ENCODE assay signal across 8 cellular contexts in genomic region chr6:44249082-44249748, GRCh38. TPM values are rescaled to one million over a fixed set of nuclear protein-coding genes. Genes with fewer than 3 reads are reported as not detected.
DNase-seq lines count a peak whose midpoint lies in the region; ATAC-seq, FAIRE-seq and TF ChIP-seq lines count a peak whose summit lies in the region.

No MANE protein-coding gene starts in this region.

- intact Hi-C loops in Right ventricle myocardium superior (cut with DNase I) = no loop called here
- intact Hi-C loops in HepG2 (cut with micrococcal nuclease; ENCODE audit: unreplicated experiment) = no loop called here
- intact Hi-C loops in tibial artery (cut with DNase I; ENCODE audit: low total_unique reads) = no loop called here
- intact Hi-C loops in kidney (cut with DNase I) = no loop called here

- H4K20me1 ChIP-seq in HepG2 (ENCODE audit: insufficient read depth, low read length) = peaks cover 72% of the 10 kb centered on the region

- H3K36me3 ChIP-seq in cardiac muscle cell (peaks cover 54% of the 10 kb centered on the region), adipocyte (ENCODE audit: control insufficient read depth, insufficient read depth, low read length, severe bottlenecking) (peaks cover 57% of the 10 kb centered on the region), HepG2 (replicated peaks in 1 of 2; ENCODE audit: control insufficient read depth in 1 of 2, insufficient read depth in 2 of 2, low read length in 2 of 2) (peaks cover 34 to 60% of the 10 kb centered on the region in 2 experiments), tibial artery (peaks cover 54 to 58% (median 57%) of the 10 kb centered on the region in 3 donors), kidney (ENCODE audit: control insufficient read depth in 1 of 2, insufficient read depth in 2 of 2, low read length in 2 of 2) (peaks cover 35 to 49% of the 10 kb centered on the region in 2 donors)

- no peak for TF ChIP-seq EP300 in HepG2 (IDR thresholded peaks at IDR 0.05; ENCODE audit: low read depth in 2 of 2, low read length in 2 of 2)
- no peak for TF ChIP-seq EP300 in HepG2 (CRISPR knock-in tag; IDR thresholded peaks at IDR 0.05; ENCODE audit: borderline replicate concordance)

- peaks cover 54% of the 10 kb centered on the region for H3K79me2 ChIP-seq in HepG2 (ENCODE audit: insufficient read depth, low read length)

- H3K4me2 ChIP-seq in HepG2 (ENCODE audit: low read depth, low read length) = peak overlapping the region; percentile 85

- H3K4me1 ChIP-seq in cardiac muscle cell (ENCODE audit: low read depth) = peaks cover 8% of the 10 kb centered on the region
- peaks cover 23% of the 10 kb centered on the region for H3K4me1 ChIP-seq in adipocyte (ENCODE audit: control insufficient read depth, insufficient read depth, low read length)
- peaks cover 70% of the 10 kb centered on the region for H3K4me1 ChIP-seq in HepG2 (ENCODE audit: insufficient read depth, low read length)
- H3K4me1 ChIP-seq in tibial artery = peaks cover 0 to 37% (median 28%) of the 10 kb centered on the region in 4 donors
- H3K4me1 ChIP-seq in kidney (ENCODE audit: control insufficient read depth in 1 of 2, insufficient read depth in 1 of 2, low read depth in 1 of 2, low read length in 2 of 2) = peaks cover 0 to 10% of the 10 kb centered on the region in 2 donors

- in situ Hi-C loops in HepG2 (cut with HindIII; ENCODE audit: extremely low pct_ligation_motif_present, low pct_unique_long_range_greater_than_20kb) = no loop called here

- FAIRE-seq in HepG2 (lab: Jason Lieb, UNC) (no peak), kidney (lab: Jason Lieb, UNC) (no peak)

- CTCF ChIA-PET in HepG2 (lab: Yijun Ruan, JAX; ENCODE audit: low intra/inter-chr PET ratio, low total read pairs) = no interaction called here

- POLR2A ChIA-PET in HepG2 (lab: Yijun Ruan, JAX) = interaction anchor here (1.1 to 8.4 kb wide), 3 partner anchors 7 to 57 kb away, joined by 3 to 264 read pairs (median 6); partner anchors contain the start of gene SLC35B2

- H3K27ac ChIP-seq in cardiac muscle cell (peak overlapping the region; percentile 31), HepG2 (ENCODE audit: extremely low read length, insufficient read depth, low read length) (peak overlapping the region; percentile 96), tibial artery (peak overlapping the region; percentile 97 to 98), kidney (ENCODE audit: low read depth in 2 of 2, low read length in 2 of 2) (no peak overlapping the region)

- no peak overlapping the region for H2AFZ ChIP-seq in HepG2 (ENCODE audit: low read length)

- peak overlapping the region; percentile 100 for H3K9ac ChIP-seq in adipocyte (ENCODE audit: low read length)
- peak overlapping the region; percentile 99 for H3K9ac ChIP-seq in HepG2 (ENCODE audit: insufficient read depth, low read depth, low read length)
- no peak overlapping the region for H3K9ac ChIP-seq in kidney (ENCODE audit: low read length in 2 of 2)

- WGBS in HepG2 (ENCODE audit: low lambda C conversion rate) = 83% methylated on average over 9 of the region's 9 CpGs

- no peaks in the 10 kb centered on the region for H3K27me3 ChIP-seq in cardiac muscle cell
- H3K27me3 ChIP-seq in adipocyte (replicated peaks; ENCODE audit: control insufficient read depth, insufficient read depth, low read length) = no peaks in the 10 kb centered on the region
- H3K27me3 ChIP-seq in HepG2 (ENCODE audit: control insufficient read depth in 1 of 2, insufficient read depth in 2 of 2, low read length in 2 of 2) = no peaks in the 10 kb centered on the region; a peak in 1 of 5 replicates
- no peaks in the 10 kb centered on the region for H3K27me3 ChIP-seq in tibial artery

- H3K9me3 ChIP-seq in cardiac muscle cell (ENCODE audit: low read depth) = no peaks in the 10 kb centered on the region
- no peaks in the 10 kb centered on the region for H3K9me3 ChIP-seq in adipocyte (ENCODE audit: control insufficient read depth, low read length)
- no peaks in the 10 kb centered on the region for H3K9me3 ChIP-seq in HepG2 (ENCODE audit: low read length)
- no peaks in the 10 kb centered on the region for H3K9me3 ChIP-seq in tibial artery
- H3K9me3 ChIP-seq in kidney (ENCODE audit: control insufficient read depth in 1 of 2, low read length in 2 of 2) = no peaks in the 10 kb centered on the region

- TF ChIP-seq POLR2A in HepG2 (IDR thresholded peaks at IDR 0.05; ENCODE audit: insufficient read depth in 1 of 2, low read depth in 2 of 2, low read length in 2 of 2) = no peak; a peak in 1 of 4 replicates

- H3K4me3 ChIP-seq in cardiac muscle cell (no peak overlapping the region), adipocyte (ENCODE audit: low read length) (peak overlapping the region; percentile 100), HepG2 (replicated peaks in 1 of 3; ENCODE audit: insufficient read depth in 1 of 3, low read depth in 2 of 3, low read length in 3 of 3) (peak overlapping the region; percentile 81 to 97 (median 87)), tibial artery (peak overlapping the region; percentile 71 to 74), kidney (ENCODE audit: low read length in 2 of 2) (peak overlapping the region in 1 of 2 donors; percentile 100)

- no peak for ATAC-seq in Right ventricle myocardium superior (ENCODE audit: poor library complexity)
- no peak for ATAC-seq in HepG2
- no peak for ATAC-seq in GM18858 (IDR thresholded peaks at IDR 0.05; ENCODE audit: unreplicated experiment)

- no peak for TF ChIP-seq RAD21 in HepG2 (CRISPR knock-in tag; IDR thresholded peaks at IDR 0.05)

- no TSS peak for BruUV-seq in HepG2 (replicated peaks; lab: Mats Ljungman, UMichigan)

- TF ChIP-seq CTCF in cardiac muscle cell (IDR thresholded peaks at IDR 0.05; ENCODE audit: low read depth, low read length) (no peak), HepG2 (CRISPR knock-in tag; IDR thresholded peaks at IDR 0.05) (no peak), tibial artery (IDR thresholded peaks at IDR 0.05) (no peak), kidney (IDR thresholded peaks at IDR 0.05; ENCODE audit: borderline replicate concordance, extremely low read depth, insufficient read depth) (no peak)

- no peak for DNase-seq in cardiac muscle cell (ENCODE audit: low read depth in 1 of 2, low spot score in 1 of 2)
- no peak for DNase-seq in Right ventricle myocardium superior
- no peak for DNase-seq in adipocyte (ENCODE audit: low read depth)
- no peak for DNase-seq in HepG2 (ENCODE audit: low spot score)
- DNase-seq in tibial artery = no peak
- DNase-seq in kidney = no peak
- DNase-seq in mucosa of gallbladder (ENCODE audit: low spot score) = no peak

RNA-seq across cellular contexts. Expression of gene HSP90AB1, which starts 2.3 kb away (rescaled TPM):
- total RNA-seq in cardiac muscle cell = 865 and 876 TPM in 2 replicates
- polyA plus RNA-seq in cardiac muscle cell = 665 and 702 TPM in 2 replicates
- 853 TPM for total RNA-seq in Right ventricle myocardium superior
- total RNA-seq in HepG2 (2016; rRNA removed; fragmentation: Illumina TruSeq; extraction: Trizol) = 1,472 and 2,212 TPM in 2 replicates
- total RNA-seq in HepG2 (2016; cell fraction: cytosol; rRNA removed; fragmentation: Illumina TruSeq; extraction: Trizol; ENCODE audit: low read depth) = 123 and 155 TPM in 2 replicates
- 1,508 and 1,964 TPM in 2 replicates for total RNA-seq in HepG2 (2016; cell fraction: insoluble cytoplasmic fraction; rRNA removed; fragmentation: Illumina TruSeq; extraction: Trizol)
- total RNA-seq in HepG2 (2016; cell fraction: membrane; rRNA removed; fragmentation: Illumina TruSeq; extraction: Trizol) = 383 and 490 TPM in 2 replicates
- total RNA-seq in HepG2 (2016; cell fraction: nucleus; rRNA removed; fragmentation: Illumina TruSeq; extraction: Trizol) = 1,014 and 1,081 TPM in 2 replicates
- polyA plus RNA-seq in HepG2 (2011; rRNA removed) = 1,076 and 1,325 TPM in 2 replicates
- 1,072 and 1,224 TPM in 2 replicates for polyA plus RNA-seq in HepG2 (2011; cell fraction: cytosol; rRNA removed)
- 279 and 406 TPM in 2 replicates for polyA plus RNA-seq in HepG2 (2011; cell fraction: nucleus; rRNA removed)
- polyA plus RNA-seq in HepG2 (2012) = 1,683 and 1,883 TPM in 2 replicates
- polyA plus RNA-seq in HepG2 (2016; cell fraction: cytosol; fragmentation: Illumina TruSeq; extraction: Trizol; ENCODE audit: low read depth) = 155 and 188 TPM in 2 replicates
- polyA plus RNA-seq in HepG2 (2016; cell fraction: insoluble cytoplasmic fraction; fragmentation: Illumina TruSeq; extraction: Trizol; ENCODE audit: low read depth) = 2,023 and 2,380 TPM in 2 replicates
- polyA plus RNA-seq in HepG2 (2016; cell fraction: membrane; fragmentation: Illumina TruSeq; extraction: Trizol; ENCODE audit: low read depth) = 336 and 456 TPM in 2 replicates
- 1,245 and 1,272 TPM in 2 replicates for polyA plus RNA-seq in HepG2 (2016; cell fraction: nucleus; fragmentation: Illumina TruSeq; extraction: Trizol; ENCODE audit: insufficient read depth, low read depth)
- 1,001 and 1,123 TPM in 2 replicates for polyA minus RNA-seq in HepG2 (2011; rRNA and poly(A)+ RNA removed; ENCODE audit: low replicate concordance)
- 1,091 and 1,101 TPM in 2 replicates for polyA minus RNA-seq in HepG2 (2011; cell fraction: cytosol; rRNA and poly(A)+ RNA removed)
- polyA minus RNA-seq in HepG2 (2011; cell fraction: nucleus; rRNA and poly(A)+ RNA removed) = 271 and 440 TPM in 2 replicates
- total RNA-seq in kidney = 551 TPM
- 499 TPM for polyA plus RNA-seq in kidney (ENCODE audit: insufficient read depth, low read depth, low replicate concordance)
- 893 TPM for total RNA-seq in mucosa of gallbladder

RNA-seq across cellular contexts. Expression of gene SLC35B2, which starts 8.1 kb away (rescaled TPM):
- 34.3 and 50.5 TPM in 2 replicates for total RNA-seq in cardiac muscle cell
- 44.4 and 63.3 TPM in 2 replicates for polyA plus RNA-seq in cardiac muscle cell
- 19.4 TPM for total RNA-seq in Right ventricle myocardium superior
- 34.9 and 61.1 TPM in 2 replicates for total RNA-seq in HepG2 (2016; rRNA removed; fragmentation: Illumina TruSeq; extraction: Trizol)
- 21.2 and 24.1 TPM in 2 replicates for total RNA-seq in HepG2 (2016; cell fraction: cytosol; rRNA removed; fragmentation: Illumina TruSeq; extraction: Trizol; ENCODE audit: low read depth)
- 35.1 and 62.8 TPM in 2 replicates for total RNA-seq in HepG2 (2016; cell fraction: insoluble cytoplasmic fraction; rRNA removed; fragmentation: Illumina TruSeq; extraction: Trizol)
- total RNA-seq in HepG2 (2016; cell fraction: membrane; rRNA removed; fragmentation: Illumina TruSeq; extraction: Trizol) = 44.9 and 53.8 TPM in 2 replicates
- total RNA-seq in HepG2 (2016; cell fraction: nucleus; rRNA removed; fragmentation: Illumina TruSeq; extraction: Trizol) = 56.1 and 63.9 TPM in 2 replicates
- polyA plus RNA-seq in HepG2 (2011; rRNA removed) = 148 and 168 TPM in 2 replicates
- 139 and 176 TPM in 2 replicates for polyA plus RNA-seq in HepG2 (2011; cell fraction: cytosol; rRNA removed)
- polyA plus RNA-seq in HepG2 (2011; cell fraction: nucleus; rRNA removed) = 99.4 and 112 TPM in 2 replicates
- 54.8 and 61.1 TPM in 2 replicates for polyA plus RNA-seq in HepG2 (2012)
- polyA plus RNA-seq in HepG2 (2016; cell fraction: cytosol; fragmentation: Illumina TruSeq; extraction: Trizol; ENCODE audit: low read depth) = 26.8 and 34.1 TPM in 2 replicates
- polyA plus RNA-seq in HepG2 (2016; cell fraction: insoluble cytoplasmic fraction; fragmentation: Illumina TruSeq; extraction: Trizol; ENCODE audit: low read depth) = 41.4 and 43.9 TPM in 2 replicates
- 45.2 and 53.5 TPM in 2 replicates for polyA plus RNA-seq in HepG2 (2016; cell fraction: membrane; fragmentation: Illumina TruSeq; extraction: Trizol; ENCODE audit: low read depth)
- polyA plus RNA-seq in HepG2 (2016; cell fraction: nucleus; fragmentation: Illumina TruSeq; extraction: Trizol; ENCODE audit: insufficient read depth, low read depth) = 95.9 and 97.5 TPM in 2 replicates
- polyA minus RNA-seq in HepG2 (2011; rRNA and poly(A)+ RNA removed; ENCODE audit: low replicate concordance) = 148 and 221 TPM in 2 replicates
- polyA minus RNA-seq in HepG2 (2011; cell fraction: cytosol; rRNA and poly(A)+ RNA removed) = 47.0 and 47.4 TPM in 2 replicates
- 26.1 and 26.9 TPM in 2 replicates for polyA minus RNA-seq in HepG2 (2011; cell fraction: nucleus; rRNA and poly(A)+ RNA removed)
- 45.1 TPM for total RNA-seq in kidney
- 49.5 TPM for polyA plus RNA-seq in kidney (ENCODE audit: insufficient read depth, low read depth, low replicate concordance)
- total RNA-seq in mucosa of gallbladder = 50.8 TPM

RNA-seq across cellular contexts. Expression of gene NFKBIE, which starts 16.1 kb away (rescaled TPM):
- 23.8 and 34.2 TPM in 2 replicates for total RNA-seq in cardiac muscle cell
- polyA plus RNA-seq in cardiac muscle cell = 8.2 and 12.5 TPM in 2 replicates
- total RNA-seq in Right ventricle myocardium superior = 3.7 TPM
- 14.5 and 15.0 TPM in 2 replicates for total RNA-seq in HepG2 (2016; rRNA removed; fragmentation: Illumina TruSeq; extraction: Trizol)
- total RNA-seq in HepG2 (2016; cell fraction: cytosol; rRNA removed; fragmentation: Illumina TruSeq; extraction: Trizol; ENCODE audit: low read depth) = 5.3 and 5.4 TPM in 2 replicates
- total RNA-seq in HepG2 (2016; cell fraction: insoluble cytoplasmic fraction; rRNA removed; fragmentation: Illumina TruSeq; extraction: Trizol) = 15.7 and 16.3 TPM in 2 replicates
- 10.7 and 10.8 TPM in 2 replicates for total RNA-seq in HepG2 (2016; cell fraction: membrane; rRNA removed; fragmentation: Illumina TruSeq; extraction: Trizol)
- 8.5 and 11.8 TPM in 2 replicates for total RNA-seq in HepG2 (2016; cell fraction: nucleus; rRNA removed; fragmentation: Illumina TruSeq; extraction: Trizol)
- polyA plus RNA-seq in HepG2 (2011; rRNA removed) = 6.7 and 8.5 TPM in 2 replicates
- 7.7 and 9.3 TPM in 2 replicates for polyA plus RNA-seq in HepG2 (2011; cell fraction: cytosol; rRNA removed)
- 11.7 and 15.6 TPM in 2 replicates for polyA plus RNA-seq in HepG2 (2011; cell fraction: nucleus; rRNA removed)
- polyA plus RNA-seq in HepG2 (2012) = 7.1 TPM in 2 replicates
- 3.3 and 4.0 TPM in 2 replicates for polyA plus RNA-seq in HepG2 (2016; cell fraction: cytosol; fragmentation: Illumina TruSeq; extraction: Trizol; ENCODE audit: low read depth)
- 14.6 and 14.8 TPM in 2 replicates for polyA plus RNA-seq in HepG2 (2016; cell fraction: insoluble cytoplasmic fraction; fragmentation: Illumina TruSeq; extraction: Trizol; ENCODE audit: low read depth)
- 5.7 and 7.3 TPM in 2 replicates for polyA plus RNA-seq in HepG2 (2016; cell fraction: membrane; fragmentation: Illumina TruSeq; extraction: Trizol; ENCODE audit: low read depth)
- 14.2 and 16.3 TPM in 2 replicates for polyA plus RNA-seq in HepG2 (2016; cell fraction: nucleus; fragmentation: Illumina TruSeq; extraction: Trizol; ENCODE audit: insufficient read depth, low read depth)
- polyA minus RNA-seq in HepG2 (2011; rRNA and poly(A)+ RNA removed; ENCODE audit: low replicate concordance) = 3.3 and 10.9 TPM in 2 replicates
- 4.6 and 6.2 TPM in 2 replicates for polyA minus RNA-seq in HepG2 (2011; cell fraction: cytosol; rRNA and poly(A)+ RNA removed)
- polyA minus RNA-seq in HepG2 (2011; cell fraction: nucleus; rRNA and poly(A)+ RNA removed) = 4.5 and 8.3 TPM in 2 replicates
- 19.0 TPM for total RNA-seq in kidney
- polyA plus RNA-seq in kidney (ENCODE audit: insufficient read depth, low read depth, low replicate concordance) = 12.6 TPM
- total RNA-seq in mucosa of gallbladder = 10.9 TPM

RNA-seq across cellular contexts. Expression of gene TMEM151B, which starts 21.0 kb away (rescaled TPM):
- total RNA-seq in cardiac muscle cell (0.21 and 0.39 TPM in 2 replicates), Right ventricle myocardium superior (not detected), HepG2 (2016; rRNA removed; fragmentation: Illumina TruSeq; extraction: Trizol) (not detected in 2 replicates), kidney (not detected), mucosa of gallbladder (0.12 TPM)
- polyA plus RNA-seq in cardiac muscle cell (0.29 and 0.77 TPM in 2 replicates), HepG2 (2011; rRNA removed) (0.01 TPM in 1 of 2 replicates, not detected in the other), kidney (ENCODE audit: insufficient read depth, low read depth, low replicate concordance) (not detected)
- total RNA-seq in HepG2 (2016; cell fraction: cytosol; rRNA removed; fragmentation: Illumina TruSeq; extraction: Trizol; ENCODE audit: low read depth) = not detected in 2 replicates
- 0.06 TPM in 1 of 2 replicates, not detected in the other for total RNA-seq in HepG2 (2016; cell fraction: insoluble cytoplasmic fraction; rRNA removed; fragmentation: Illumina TruSeq; extraction: Trizol)
- not detected in 2 replicates for total RNA-seq in HepG2 (2016; cell fraction: membrane; rRNA removed; fragmentation: Illumina TruSeq; extraction: Trizol)
- not detected in 2 replicates for total RNA-seq in HepG2 (2016; cell fraction: nucleus; rRNA removed; fragmentation: Illumina TruSeq; extraction: Trizol)
- polyA plus RNA-seq in HepG2 (2011; cell fraction: cytosol; rRNA removed) = 0.01 TPM in 1 of 2 replicates, not detected in the other
- polyA plus RNA-seq in HepG2 (2011; cell fraction: nucleus; rRNA removed) = 0.02 TPM in 1 of 2 replicates, not detected in the other
- 0.19 TPM in 2 replicates for polyA plus RNA-seq in HepG2 (2012)
- not detected in 2 replicates for polyA plus RNA-seq in HepG2 (2016; cell fraction: cytosol; fragmentation: Illumina TruSeq; extraction: Trizol; ENCODE audit: low read depth)
- not detected in 2 replicates for polyA plus RNA-seq in HepG2 (2016; cell fraction: insoluble cytoplasmic fraction; fragmentation: Illumina TruSeq; extraction: Trizol; ENCODE audit: low read depth)
- polyA plus RNA-seq in HepG2 (2016; cell fraction: membrane; fragmentation: Illumina TruSeq; extraction: Trizol; ENCODE audit: low read depth) = not detected in 2 replicates
- not detected in 2 replicates for polyA plus RNA-seq in HepG2 (2016; cell fraction: nucleus; fragmentation: Illumina TruSeq; extraction: Trizol; ENCODE audit: insufficient read depth, low read depth)
- polyA minus RNA-seq in HepG2 (2011; rRNA and poly(A)+ RNA removed; ENCODE audit: low replicate concordance) = not detected in 2 replicates
- not detected in 2 replicates for polyA minus RNA-seq in HepG2 (2011; cell fraction: cytosol; rRNA and poly(A)+ RNA removed)
- polyA minus RNA-seq in HepG2 (2011; cell fraction: nucleus; rRNA and poly(A)+ RNA removed) = not detected in 2 replicates

RNA-seq across cellular contexts. Expression of gene SLC29A1, which starts 25.8 kb away (rescaled TPM):
- total RNA-seq in cardiac muscle cell (62.7 and 64.9 TPM in 2 replicates), Right ventricle myocardium superior (181 TPM), HepG2 (2016; rRNA removed; fragmentation: Illumina TruSeq; extraction: Trizol) (23.1 and 43.2 TPM in 2 replicates), kidney (74.6 TPM), mucosa of gallbladder (66.1 TPM)
- polyA plus RNA-seq in cardiac muscle cell (85.4 and 88.7 TPM in 2 replicates), HepG2 (2011; rRNA removed) (95.5 and 106 TPM in 2 replicates), kidney (ENCODE audit: insufficient read depth, low read depth, low replicate concordance) (50.1 TPM)
- total RNA-seq in HepG2 (2016; cell fraction: cytosol; rRNA removed; fragmentation: Illumina TruSeq; extraction: Trizol; ENCODE audit: low read depth) = 19.7 and 24.6 TPM in 2 replicates
- total RNA-seq in HepG2 (2016; cell fraction: insoluble cytoplasmic fraction; rRNA removed; fragmentation: Illumina TruSeq; extraction: Trizol) = 22.9 and 41.9 TPM in 2 replicates
- total RNA-seq in HepG2 (2016; cell fraction: membrane; rRNA removed; fragmentation: Illumina TruSeq; extraction: Trizol) = 37.5 and 40.9 TPM in 2 replicates
- total RNA-seq in HepG2 (2016; cell fraction: nucleus; rRNA removed; fragmentation: Illumina TruSeq; extraction: Trizol) = 42.6 and 53.1 TPM in 2 replicates
- 92.8 and 113 TPM in 2 replicates for polyA plus RNA-seq in HepG2 (2011; cell fraction: cytosol; rRNA removed)
- 132 and 138 TPM in 2 replicates for polyA plus RNA-seq in HepG2 (2011; cell fraction: nucleus; rRNA removed)
- polyA plus RNA-seq in HepG2 (2012) = 38.8 and 43.9 TPM in 2 replicates
- polyA plus RNA-seq in HepG2 (2016; cell fraction: cytosol; fragmentation: Illumina TruSeq; extraction: Trizol; ENCODE audit: low read depth) = 32.1 and 36.6 TPM in 2 replicates
- 35.2 and 35.6 TPM in 2 replicates for polyA plus RNA-seq in HepG2 (2016; cell fraction: insoluble cytoplasmic fraction; fragmentation: Illumina TruSeq; extraction: Trizol; ENCODE audit: low read depth)
- polyA plus RNA-seq in HepG2 (2016; cell fraction: membrane; fragmentation: Illumina TruSeq; extraction: Trizol; ENCODE audit: low read depth) = 48.6 and 49.6 TPM in 2 replicates
- polyA plus RNA-seq in HepG2 (2016; cell fraction: nucleus; fragmentation: Illumina TruSeq; extraction: Trizol; ENCODE audit: insufficient read depth, low read depth) = 82.7 and 90.9 TPM in 2 replicates
- polyA minus RNA-seq in HepG2 (2011; rRNA and poly(A)+ RNA removed; ENCODE audit: low replicate concordance) = 236 and 248 TPM in 2 replicates
- 35.4 and 40.0 TPM in 2 replicates for polyA minus RNA-seq in HepG2 (2011; cell fraction: cytosol; rRNA and poly(A)+ RNA removed)
- 37.0 and 39.3 TPM in 2 replicates for polyA minus RNA-seq in HepG2 (2011; cell fraction: nucleus; rRNA and poly(A)+ RNA removed)

Comparison
In these comparisons a context has a peak if more than half of its experiments do, and no peak if none do; other contexts are left out.
1. H3K27ac ChIP-seq: peak in cardiac muscle cell (single experiment), HepG2 (single experiment) and tibial artery (2 of 2); none in kidney (0 of 2).
2. H3K9ac ChIP-seq: peak in adipocyte (single experiment) and HepG2 (single experiment); none in kidney (0 of 2).